Comparison of ENCODE assay signal across 1 cellular context in the genomic region with DNA sequence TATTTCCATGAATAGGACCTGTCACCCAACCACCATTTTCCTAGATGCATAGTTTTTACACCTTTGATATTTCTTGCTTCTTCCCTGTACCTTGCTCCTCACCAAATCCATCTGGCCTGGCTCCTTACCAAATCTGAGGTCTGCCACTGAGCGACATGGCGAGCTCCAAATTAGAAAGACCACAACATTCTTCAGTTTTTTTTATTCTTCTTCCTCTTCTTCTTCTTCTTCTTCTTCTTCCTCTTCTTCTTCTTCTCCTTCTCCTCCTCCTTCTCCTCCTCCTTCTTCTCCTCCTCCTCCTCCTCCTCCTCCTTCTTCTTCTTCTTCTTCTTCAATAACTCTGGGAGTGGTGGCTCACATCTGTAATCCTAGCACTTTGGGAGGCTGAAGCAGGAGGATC.
TF ChIP-seq lines count a peak whose summit lies in the region.

No MANE protein-coding gene starts in this region.

TF ChIP-seq in K562, 482 proteins besides CTCF, POLR2A, EP300 and RAD21 (continued from another document and continues in another):
- no peak for TF ChIP-seq ZNF217 (CRISPR knock-in tag; IDR thresholded peaks at IDR 0.05)
- TF ChIP-seq, protein P1, sequence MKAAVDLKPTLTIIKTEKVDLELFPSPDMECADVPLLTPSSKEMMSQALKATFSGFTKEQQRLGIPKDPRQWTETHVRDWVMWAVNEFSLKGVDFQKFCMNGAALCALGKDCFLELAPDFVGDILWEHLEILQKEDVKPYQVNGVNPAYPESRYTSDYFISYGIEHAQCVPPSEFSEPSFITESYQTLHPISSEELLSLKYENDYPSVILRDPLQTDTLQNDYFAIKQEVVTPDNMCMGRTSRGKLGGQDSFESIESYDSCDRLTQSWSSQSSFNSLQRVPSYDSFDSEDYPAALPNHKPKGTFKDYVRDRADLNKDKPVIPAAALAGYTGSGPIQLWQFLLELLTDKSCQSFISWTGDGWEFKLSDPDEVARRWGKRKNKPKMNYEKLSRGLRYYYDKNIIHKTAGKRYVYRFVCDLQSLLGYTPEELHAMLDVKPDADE (conservative IDR thresholded peaks at IDR 0.05; ENCODE audit: control insufficient read depth, low read depth, low read length) = no peak
- TF ChIP-seq ZZZ3 (IDR thresholded peaks at IDR 0.05) = no peak
- TF ChIP-seq, protein P2, sequence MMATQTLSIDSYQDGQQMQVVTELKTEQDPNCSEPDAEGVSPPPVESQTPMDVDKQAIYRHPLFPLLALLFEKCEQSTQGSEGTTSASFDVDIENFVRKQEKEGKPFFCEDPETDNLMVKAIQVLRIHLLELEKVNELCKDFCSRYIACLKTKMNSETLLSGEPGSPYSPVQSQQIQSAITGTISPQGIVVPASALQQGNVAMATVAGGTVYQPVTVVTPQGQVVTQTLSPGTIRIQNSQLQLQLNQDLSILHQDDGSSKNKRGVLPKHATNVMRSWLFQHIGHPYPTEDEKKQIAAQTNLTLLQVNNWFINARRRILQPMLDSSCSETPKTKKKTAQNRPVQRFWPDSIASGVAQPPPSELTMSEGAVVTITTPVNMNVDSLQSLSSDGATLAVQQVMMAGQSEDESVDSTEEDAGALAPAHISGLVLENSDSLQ (IDR thresholded peaks at IDR 0.05) = peak; percentile 13; the same call in 1 of the 2 replicates
- TF ChIP-seq, protein P3, sequence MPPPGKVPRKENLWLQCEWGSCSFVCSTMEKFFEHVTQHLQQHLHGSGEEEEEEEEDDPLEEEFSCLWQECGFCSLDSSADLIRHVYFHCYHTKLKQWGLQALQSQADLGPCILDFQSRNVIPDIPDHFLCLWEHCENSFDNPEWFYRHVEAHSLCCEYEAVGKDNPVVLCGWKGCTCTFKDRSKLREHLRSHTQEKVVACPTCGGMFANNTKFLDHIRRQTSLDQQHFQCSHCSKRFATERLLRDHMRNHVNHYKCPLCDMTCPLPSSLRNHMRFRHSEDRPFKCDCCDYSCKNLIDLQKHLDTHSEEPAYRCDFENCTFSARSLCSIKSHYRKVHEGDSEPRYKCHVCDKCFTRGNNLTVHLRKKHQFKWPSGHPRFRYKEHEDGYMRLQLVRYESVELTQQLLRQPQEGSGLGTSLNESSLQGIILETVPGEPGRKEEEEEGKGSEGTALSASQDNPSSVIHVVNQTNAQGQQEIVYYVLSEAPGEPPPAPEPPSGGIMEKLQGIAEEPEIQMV (tag; conservative IDR thresholded peaks at IDR 0.05; ENCODE audit: low read depth) = no peak; the same call in 1 of the 2 replicates
- TF ChIP-seq ZNF668 (CRISPR knock-in tag; IDR thresholded peaks at IDR 0.05) = no peak
- no peak for TF ChIP-seq STAT5B (CRISPR knock-in tag; IDR thresholded peaks at IDR 0.05)
- TF ChIP-seq, protein P4, sequence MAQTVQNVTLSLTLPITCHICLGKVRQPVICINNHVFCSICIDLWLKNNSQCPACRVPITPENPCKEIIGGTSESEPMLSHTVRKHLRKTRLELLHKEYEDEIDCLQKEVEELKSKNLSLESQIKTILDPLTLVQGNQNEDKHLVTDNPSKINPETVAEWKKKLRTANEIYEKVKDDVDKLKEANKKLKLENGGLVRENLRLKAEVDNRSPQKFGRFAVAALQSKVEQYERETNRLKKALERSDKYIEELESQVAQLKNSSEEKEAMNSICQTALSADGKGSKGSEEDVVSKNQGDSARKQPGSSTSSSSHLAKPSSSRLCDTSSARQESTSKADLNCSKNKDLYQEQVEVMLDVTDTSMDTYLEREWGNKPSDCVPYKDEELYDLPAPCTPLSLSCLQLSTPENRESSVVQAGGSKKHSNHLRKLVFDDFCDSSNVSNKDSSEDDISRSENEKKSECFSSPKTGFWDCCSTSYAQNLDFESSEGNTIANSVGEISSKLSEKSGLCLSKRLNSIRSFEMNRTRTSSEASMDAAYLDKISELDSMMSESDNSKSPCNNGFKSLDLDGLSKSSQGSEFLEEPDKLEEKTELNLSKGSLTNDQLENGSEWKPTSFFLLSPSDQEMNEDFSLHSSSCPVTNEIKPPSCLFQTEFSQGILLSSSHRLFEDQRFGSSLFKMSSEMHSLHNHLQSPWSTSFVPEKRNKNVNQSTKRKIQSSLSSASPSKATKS (CRISPR knock-in tag; IDR thresholded peaks at IDR 0.05) = no peak
- no peak for TF ChIP-seq EZH2 (IDR thresholded peaks at IDR 0.05; ENCODE audit: borderline replicate concordance, low read depth, low read length)
- no peak for TF ChIP-seq SREBF2 (CRISPR knock-in tag; IDR thresholded peaks at IDR 0.05)
- TF ChIP-seq TRIM24 (IDR thresholded peaks at IDR 0.05) = peak in 1 of 2 experiments; percentile 12; a peak in 2 of 4 replicates
- peak; percentile 77 for TF ChIP-seq NCOA4 (IDR thresholded peaks at IDR 0.05; ENCODE audit: partially characterized antibody)
- TF ChIP-seq ELF4 (CRISPR knock-in tag; IDR thresholded peaks at IDR 0.05) = peak; percentile 81; the same call in 1 of the 2 replicates
- TF ChIP-seq, protein P5, sequence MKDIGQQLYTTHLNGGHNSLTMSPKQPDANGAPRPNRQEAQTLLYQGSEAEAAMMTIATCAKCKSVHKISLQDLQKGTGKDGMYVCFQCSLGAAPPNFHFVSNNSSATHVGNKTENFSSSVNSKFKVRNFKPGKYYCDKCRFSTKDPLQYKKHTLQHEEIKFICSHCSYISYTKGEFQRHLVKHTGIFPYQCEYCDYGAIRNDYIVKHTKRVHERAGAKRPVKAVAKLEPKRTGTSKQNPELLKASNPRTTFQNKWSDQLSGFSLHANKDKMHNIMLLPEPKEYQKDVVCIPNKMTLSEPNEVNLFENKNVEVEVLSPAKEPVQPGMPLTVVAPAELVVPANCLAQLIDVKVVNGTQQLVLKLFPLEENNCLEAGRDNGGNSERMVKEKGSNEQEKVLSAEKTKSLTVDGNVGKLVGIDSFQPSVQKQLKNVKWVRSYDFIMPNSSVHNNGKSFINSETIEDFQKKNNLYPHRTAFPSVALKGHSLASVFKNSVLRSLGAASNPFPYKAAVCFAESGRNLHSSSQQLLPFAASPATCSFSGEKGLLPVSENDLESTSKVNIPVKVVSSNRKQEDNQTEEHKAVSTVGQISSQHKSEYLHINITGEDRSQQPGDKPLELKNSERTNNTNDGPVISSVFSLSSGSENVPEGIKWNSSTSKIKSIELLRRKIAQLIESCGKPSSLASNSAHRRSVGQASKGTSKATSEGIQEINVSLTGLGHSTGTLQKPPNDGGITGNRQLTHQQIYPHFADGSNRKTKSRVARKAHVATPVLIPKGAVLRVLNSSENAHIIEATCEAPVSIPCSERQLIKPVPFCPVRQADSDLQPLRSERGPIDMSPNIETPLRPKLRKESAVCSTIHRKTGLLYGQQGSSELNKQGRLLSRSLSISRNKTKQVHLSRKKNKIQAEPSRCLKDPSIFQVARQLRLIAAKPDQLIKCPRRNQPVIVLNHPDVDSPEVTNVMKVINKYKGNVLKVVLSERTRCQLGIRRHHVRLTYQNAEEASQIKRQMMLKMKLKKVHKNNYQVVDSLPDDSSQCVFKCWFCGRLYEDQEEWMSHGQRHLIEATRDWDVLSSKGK (CRISPR knock-in tag; IDR thresholded peaks at IDR 0.05) = no peak
- no peak for TF ChIP-seq SMC3 (conservative IDR thresholded peaks at IDR 0.05; ENCODE audit: insufficient read depth, low read depth, low read length)
- TF ChIP-seq, protein P6, sequence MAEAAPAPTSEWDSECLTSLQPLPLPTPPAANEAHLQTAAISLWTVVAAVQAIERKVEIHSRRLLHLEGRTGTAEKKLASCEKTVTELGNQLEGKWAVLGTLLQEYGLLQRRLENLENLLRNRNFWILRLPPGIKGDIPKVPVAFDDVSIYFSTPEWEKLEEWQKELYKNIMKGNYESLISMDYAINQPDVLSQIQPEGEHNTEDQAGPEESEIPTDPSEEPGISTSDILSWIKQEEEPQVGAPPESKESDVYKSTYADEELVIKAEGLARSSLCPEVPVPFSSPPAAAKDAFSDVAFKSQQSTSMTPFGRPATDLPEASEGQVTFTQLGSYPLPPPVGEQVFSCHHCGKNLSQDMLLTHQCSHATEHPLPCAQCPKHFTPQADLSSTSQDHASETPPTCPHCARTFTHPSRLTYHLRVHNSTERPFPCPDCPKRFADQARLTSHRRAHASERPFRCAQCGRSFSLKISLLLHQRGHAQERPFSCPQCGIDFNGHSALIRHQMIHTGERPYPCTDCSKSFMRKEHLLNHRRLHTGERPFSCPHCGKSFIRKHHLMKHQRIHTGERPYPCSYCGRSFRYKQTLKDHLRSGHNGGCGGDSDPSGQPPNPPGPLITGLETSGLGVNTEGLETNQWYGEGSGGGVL (CRISPR knock-in tag; IDR thresholded peaks at IDR 0.05) = no peak
- TF ChIP-seq, protein P7, sequence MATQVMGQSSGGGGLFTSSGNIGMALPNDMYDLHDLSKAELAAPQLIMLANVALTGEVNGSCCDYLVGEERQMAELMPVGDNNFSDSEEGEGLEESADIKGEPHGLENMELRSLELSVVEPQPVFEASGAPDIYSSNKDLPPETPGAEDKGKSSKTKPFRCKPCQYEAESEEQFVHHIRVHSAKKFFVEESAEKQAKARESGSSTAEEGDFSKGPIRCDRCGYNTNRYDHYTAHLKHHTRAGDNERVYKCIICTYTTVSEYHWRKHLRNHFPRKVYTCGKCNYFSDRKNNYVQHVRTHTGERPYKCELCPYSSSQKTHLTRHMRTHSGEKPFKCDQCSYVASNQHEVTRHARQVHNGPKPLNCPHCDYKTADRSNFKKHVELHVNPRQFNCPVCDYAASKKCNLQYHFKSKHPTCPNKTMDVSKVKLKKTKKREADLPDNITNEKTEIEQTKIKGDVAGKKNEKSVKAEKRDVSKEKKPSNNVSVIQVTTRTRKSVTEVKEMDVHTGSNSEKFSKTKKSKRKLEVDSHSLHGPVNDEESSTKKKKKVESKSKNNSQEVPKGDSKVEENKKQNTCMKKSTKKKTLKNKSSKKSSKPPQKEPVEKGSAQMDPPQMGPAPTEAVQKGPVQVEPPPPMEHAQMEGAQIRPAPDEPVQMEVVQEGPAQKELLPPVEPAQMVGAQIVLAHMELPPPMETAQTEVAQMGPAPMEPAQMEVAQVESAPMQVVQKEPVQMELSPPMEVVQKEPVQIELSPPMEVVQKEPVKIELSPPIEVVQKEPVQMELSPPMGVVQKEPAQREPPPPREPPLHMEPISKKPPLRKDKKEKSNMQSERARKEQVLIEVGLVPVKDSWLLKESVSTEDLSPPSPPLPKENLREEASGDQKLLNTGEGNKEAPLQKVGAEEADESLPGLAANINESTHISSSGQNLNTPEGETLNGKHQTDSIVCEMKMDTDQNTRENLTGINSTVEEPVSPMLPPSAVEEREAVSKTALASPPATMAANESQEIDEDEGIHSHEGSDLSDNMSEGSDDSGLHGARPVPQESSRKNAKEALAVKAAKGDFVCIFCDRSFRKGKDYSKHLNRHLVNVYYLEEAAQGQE (CRISPR knock-in tag; IDR thresholded peaks at IDR 0.05; ENCODE audit: low read depth) = no peak
- TF ChIP-seq, protein P8, sequence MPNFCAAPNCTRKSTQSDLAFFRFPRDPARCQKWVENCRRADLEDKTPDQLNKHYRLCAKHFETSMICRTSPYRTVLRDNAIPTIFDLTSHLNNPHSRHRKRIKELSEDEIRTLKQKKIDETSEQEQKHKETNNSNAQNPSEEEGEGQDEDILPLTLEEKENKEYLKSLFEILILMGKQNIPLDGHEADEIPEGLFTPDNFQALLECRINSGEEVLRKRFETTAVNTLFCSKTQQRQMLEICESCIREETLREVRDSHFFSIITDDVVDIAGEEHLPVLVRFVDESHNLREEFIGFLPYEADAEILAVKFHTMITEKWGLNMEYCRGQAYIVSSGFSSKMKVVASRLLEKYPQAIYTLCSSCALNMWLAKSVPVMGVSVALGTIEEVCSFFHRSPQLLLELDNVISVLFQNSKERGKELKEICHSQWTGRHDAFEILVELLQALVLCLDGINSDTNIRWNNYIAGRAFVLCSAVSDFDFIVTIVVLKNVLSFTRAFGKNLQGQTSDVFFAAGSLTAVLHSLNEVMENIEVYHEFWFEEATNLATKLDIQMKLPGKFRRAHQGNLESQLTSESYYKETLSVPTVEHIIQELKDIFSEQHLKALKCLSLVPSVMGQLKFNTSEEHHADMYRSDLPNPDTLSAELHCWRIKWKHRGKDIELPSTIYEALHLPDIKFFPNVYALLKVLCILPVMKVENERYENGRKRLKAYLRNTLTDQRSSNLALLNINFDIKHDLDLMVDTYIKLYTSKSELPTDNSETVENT (CRISPR knock-in tag; IDR thresholded peaks at IDR 0.05) = no peak
- TF ChIP-seq, protein P9, sequence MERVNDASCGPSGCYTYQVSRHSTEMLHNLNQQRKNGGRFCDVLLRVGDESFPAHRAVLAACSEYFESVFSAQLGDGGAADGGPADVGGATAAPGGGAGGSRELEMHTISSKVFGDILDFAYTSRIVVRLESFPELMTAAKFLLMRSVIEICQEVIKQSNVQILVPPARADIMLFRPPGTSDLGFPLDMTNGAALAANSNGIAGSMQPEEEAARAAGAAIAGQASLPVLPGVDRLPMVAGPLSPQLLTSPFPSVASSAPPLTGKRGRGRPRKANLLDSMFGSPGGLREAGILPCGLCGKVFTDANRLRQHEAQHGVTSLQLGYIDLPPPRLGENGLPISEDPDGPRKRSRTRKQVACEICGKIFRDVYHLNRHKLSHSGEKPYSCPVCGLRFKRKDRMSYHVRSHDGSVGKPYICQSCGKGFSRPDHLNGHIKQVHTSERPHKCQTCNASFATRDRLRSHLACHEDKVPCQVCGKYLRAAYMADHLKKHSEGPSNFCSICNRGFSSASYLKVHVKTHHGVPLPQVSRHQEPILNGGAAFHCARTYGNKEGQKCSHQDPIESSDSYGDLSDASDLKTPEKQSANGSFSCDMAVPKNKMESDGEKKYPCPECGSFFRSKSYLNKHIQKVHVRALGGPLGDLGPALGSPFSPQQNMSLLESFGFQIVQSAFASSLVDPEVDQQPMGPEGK (CRISPR knock-in tag; IDR thresholded peaks at IDR 0.05; ENCODE audit: borderline replicate concordance) = no peak
- TF ChIP-seq, protein P10, sequence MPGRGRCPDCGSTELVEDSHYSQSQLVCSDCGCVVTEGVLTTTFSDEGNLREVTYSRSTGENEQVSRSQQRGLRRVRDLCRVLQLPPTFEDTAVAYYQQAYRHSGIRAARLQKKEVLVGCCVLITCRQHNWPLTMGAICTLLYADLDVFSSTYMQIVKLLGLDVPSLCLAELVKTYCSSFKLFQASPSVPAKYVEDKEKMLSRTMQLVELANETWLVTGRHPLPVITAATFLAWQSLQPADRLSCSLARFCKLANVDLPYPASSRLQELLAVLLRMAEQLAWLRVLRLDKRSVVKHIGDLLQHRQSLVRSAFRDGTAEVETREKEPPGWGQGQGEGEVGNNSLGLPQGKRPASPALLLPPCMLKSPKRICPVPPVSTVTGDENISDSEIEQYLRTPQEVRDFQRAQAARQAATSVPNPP (IDR thresholded peaks at IDR 0.05; ENCODE audit: borderline replicate concordance, insufficient read depth, insufficient read length) = no peak
- no peak for TF ChIP-seq TRIM28 (IDR thresholded peaks at IDR 0.05)
- TF ChIP-seq PHF21A (IDR thresholded peaks at IDR 0.05; ENCODE audit: borderline replicate concordance, low read depth) = no peak
- no peak for TF ChIP-seq CTBP1 (IDR thresholded peaks at IDR 0.05; ENCODE audit: borderline replicate concordance)
- no peak for TF ChIP-seq HEY1 (CRISPR knock-in tag; IDR thresholded peaks at IDR 0.05; ENCODE audit: borderline replicate concordance)
- TF ChIP-seq HDAC1 (IDR thresholded peaks at IDR 0.05) = peak; percentile 16 to 63; a peak in 2 of 4 replicates
- no peak for TF ChIP-seq ZFP1 (CRISPR knock-in tag; IDR thresholded peaks at IDR 0.05)
- TF ChIP-seq, protein P11, sequence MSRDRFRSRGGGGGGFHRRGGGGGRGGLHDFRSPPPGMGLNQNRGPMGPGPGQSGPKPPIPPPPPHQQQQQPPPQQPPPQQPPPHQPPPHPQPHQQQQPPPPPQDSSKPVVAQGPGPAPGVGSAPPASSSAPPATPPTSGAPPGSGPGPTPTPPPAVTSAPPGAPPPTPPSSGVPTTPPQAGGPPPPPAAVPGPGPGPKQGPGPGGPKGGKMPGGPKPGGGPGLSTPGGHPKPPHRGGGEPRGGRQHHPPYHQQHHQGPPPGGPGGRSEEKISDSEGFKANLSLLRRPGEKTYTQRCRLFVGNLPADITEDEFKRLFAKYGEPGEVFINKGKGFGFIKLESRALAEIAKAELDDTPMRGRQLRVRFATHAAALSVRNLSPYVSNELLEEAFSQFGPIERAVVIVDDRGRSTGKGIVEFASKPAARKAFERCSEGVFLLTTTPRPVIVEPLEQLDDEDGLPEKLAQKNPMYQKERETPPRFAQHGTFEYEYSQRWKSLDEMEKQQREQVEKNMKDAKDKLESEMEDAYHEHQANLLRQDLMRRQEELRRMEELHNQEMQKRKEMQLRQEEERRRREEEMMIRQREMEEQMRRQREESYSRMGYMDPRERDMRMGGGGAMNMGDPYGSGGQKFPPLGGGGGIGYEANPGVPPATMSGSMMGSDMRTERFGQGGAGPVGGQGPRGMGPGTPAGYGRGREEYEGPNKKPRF (IDR thresholded peaks at IDR 0.05; ENCODE audit: low read depth, low read length) = no peak
